1 cellular context compared by ENCODE assay signal in genomic region chr15:69132430-69132829, GRCh38.
TF ChIP-seq lines count a peak whose summit lies in the region.

No MANE protein-coding gene starts in this region.

TF ChIP-seq in K562, 482 proteins besides CTCF, POLR2A, EP300 and RAD21 (continued from another document):
- 0 out of 4 replicates have a peak, but pooled peaks of 1 of the 2 experiments have one; percentile 5 for TF ChIP-seq RCOR1 (IDR thresholded peaks at IDR 0.05; ENCODE audit: borderline replicate concordance in 1 of 2, low read depth in 2 of 2, low read length in 2 of 2)
